Comparison of ENCODE assay signal across 8 cellular contexts in genomic region chr3:61250784-61251173, GRCh38.
DNase-seq lines count a peak whose midpoint lies in the region; ATAC-seq lines count a peak whose summit lies in the region.

No MANE protein-coding gene starts in this region.

- H3K27ac ChIP-seq in SK-N-MC = no peak overlapping the region

- peak overlapping the region; percentile 85 for H3K27ac Mint-ChIP-seq in dendritic cell treated with granulocyte-macrophage colony-stimulating factor and Interleukin-4, amounts not matched to agents 40 ng/mL and 50 ng/mL, for 4 days
- peak overlapping the region; percentile 86 for H3K27ac Mint-ChIP-seq in memory B cell

- no peaks in the 10 kb centered on the region for H3K27me3 Mint-ChIP-seq in dendritic cell treated with granulocyte-macrophage colony-stimulating factor and Interleukin-4, amounts not matched to agents 40 ng/mL and 50 ng/mL, for 4 days
- peaks cover 2% of the 10 kb centered on the region for H3K27me3 Mint-ChIP-seq in memory B cell

- peaks cover 19% of the 10 kb centered on the region for H3K4me1 Mint-ChIP-seq in dendritic cell treated with granulocyte-macrophage colony-stimulating factor and Interleukin-4, amounts not matched to agents 40 ng/mL and 50 ng/mL, for 4 days (ENCODE audit: low read depth)
- H3K4me1 Mint-ChIP-seq in memory B cell = peaks cover 16% of the 10 kb centered on the region

- peak overlapping the region; percentile 79 for H3K4me3 Mint-ChIP-seq in dendritic cell treated with granulocyte-macrophage colony-stimulating factor and Interleukin-4, amounts not matched to agents 40 ng/mL and 50 ng/mL, for 4 days
- H3K4me3 Mint-ChIP-seq in memory B cell = peak overlapping the region; percentile 86

- H3K9me3 ChIP-seq in SK-N-MC (ENCODE audit: low read depth, low read length) = no peaks in the 10 kb centered on the region

- intact Hi-C loops in dendritic cell treated with granulocyte-macrophage colony-stimulating factor and Interleukin-4, amounts not matched to agents 40 ng/mL and 50 ng/mL, for 4 days (cut with micrococcal nuclease) = loop anchor here (10.0 kb wide), 1 partner anchor 104 kb away; no protein-coding TSS in a partner anchor

- peak; percentile 2 to 4 for DNase-seq in activated CD4-positive, alpha-beta T cell treated with anti-CD3 and anti-CD28 coated beads for 4 hours
- DNase-seq in activated CD4-positive, alpha-beta T cell treated with anti-CD3 and anti-CD28 coated beads for 1 hour = no peak
- DNase-seq in SK-N-MC (ENCODE audit: low read depth, low spot score) = no peak
- DNase-seq in memory B cell (ENCODE audit: low spot score in 2 of 2) = peak in 1 of 2 donors; percentile 1
- peak; percentile 6 for DNase-seq in stromal cell of bone marrow (ENCODE audit: low read depth)
- DNase-seq in NOMO-1 treated with DMSO at 0.1 percent for 48 hours (lab: John Stamatoyannopoulos, UW; ENCODE audit: unreplicated experiment) = no peak

- H3K9ac ChIP-seq in SK-N-MC (ENCODE audit: insufficient read length) = peak overlapping the region; percentile 72

- H3K9me3 Mint-ChIP-seq in dendritic cell treated with granulocyte-macrophage colony-stimulating factor and Interleukin-4, amounts not matched to agents 40 ng/mL and 50 ng/mL, for 4 days = no peaks in the 10 kb centered on the region
- no peaks in the 10 kb centered on the region for H3K9me3 Mint-ChIP-seq in memory B cell

- no peaks in the 10 kb centered on the region for H3K36me3 ChIP-seq in SK-N-MC (ENCODE audit: insufficient read depth, low read length)

- peaks cover 11% of the 10 kb centered on the region for H3K36me3 Mint-ChIP-seq in dendritic cell treated with granulocyte-macrophage colony-stimulating factor and Interleukin-4, amounts not matched to agents 40 ng/mL and 50 ng/mL, for 4 days (ENCODE audit: low read depth)
- peaks cover 2% of the 10 kb centered on the region for H3K36me3 Mint-ChIP-seq in memory B cell

- H3K4me3 ChIP-seq in SK-N-MC = peak overlapping the region; percentile 79

- ATAC-seq in memory B cell (ENCODE audit: low read depth) (no peak), GM21367 (IDR thresholded peaks at IDR 0.05; ENCODE audit: unreplicated experiment) (no peak)

Comparison
In these comparisons a context has a peak if more than half of its experiments do, and no peak if none do; other contexts are left out.
1. DNase-seq: peak in activated CD4-positive, alpha-beta T cell treated with anti-CD3 and anti-CD28 coated beads for 4 hours (2 of 2) and stromal cell of bone marrow (single experiment); none in activated CD4-positive, alpha-beta T cell treated with anti-CD3 and anti-CD28 coated beads for 1 hour (single experiment), SK-N-MC (single experiment) and NOMO-1 treated with DMSO at 0.1 percent for 48 hours (single experiment).